In the genomic region with DNA sequence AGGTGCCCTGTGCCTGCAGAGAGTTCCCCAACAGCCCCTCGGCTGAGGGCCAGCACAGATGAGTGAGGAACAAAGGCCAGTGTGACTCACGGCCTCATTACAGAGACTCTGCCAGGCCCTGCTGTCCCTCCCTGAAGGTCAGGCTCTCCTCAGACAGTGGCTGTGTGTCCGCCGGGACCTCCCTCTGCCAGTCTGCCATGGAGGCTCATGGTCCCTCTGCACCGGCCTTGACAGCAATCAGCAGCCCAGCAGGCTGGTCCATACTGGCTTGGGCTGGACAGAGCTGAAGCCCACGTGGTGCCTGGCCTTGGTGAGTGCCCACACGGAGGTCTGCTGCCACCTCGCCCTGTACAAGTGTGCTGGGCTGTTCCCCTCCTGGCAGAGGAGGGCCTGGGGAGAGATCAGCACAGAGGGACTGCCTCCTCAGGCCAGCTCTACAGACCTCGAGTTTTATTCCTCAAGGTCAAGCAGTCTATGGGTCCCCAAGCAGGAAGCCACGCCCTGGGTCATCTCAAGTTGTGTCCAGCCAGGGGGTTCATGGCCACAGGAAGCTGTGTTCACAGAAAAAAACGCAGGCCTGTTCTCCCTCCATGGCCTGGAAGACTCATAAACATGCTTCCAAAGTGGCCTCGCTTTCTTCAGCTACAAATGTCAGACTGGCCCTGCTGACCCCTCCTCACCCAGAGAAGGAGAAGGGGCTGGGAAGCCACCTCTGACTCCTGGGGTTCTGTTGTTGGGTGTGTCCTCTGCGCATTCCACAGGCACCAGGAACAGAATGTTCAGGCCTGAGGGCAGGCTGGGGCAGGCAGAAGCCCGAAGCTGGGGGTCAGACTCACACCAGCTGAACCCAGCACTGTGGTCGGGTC, we compare ENCODE assay signal across 9 cellular contexts. TPM values are rescaled to one million over a fixed set of nuclear protein-coding genes. Genes with fewer than 3 reads are reported as not detected.
DNase-seq lines count a peak whose midpoint lies in the region; ATAC-seq and TF ChIP-seq lines count a peak whose summit lies in the region.
"Had no signal": no experiment of that assay in that cellular context is flagged by ENCODE, and none has a peak within 500 bp of the region (broad histone marks: within the 10 kb centered on the region; RNA-seq: fewer than 3 reads in every experiment).

No MANE protein-coding gene starts in this region.

- H3K4me3 Mint-ChIP-seq in endodermal cell, result no peak overlapping the region

- ATAC-seq in Right ventricle myocardium inferior (peak; percentile 76), esophagus mucosa (peak; percentile 72), GM21528 (IDR thresholded peaks at IDR 0.05; ENCODE audit: low FRiP score, unreplicated experiment) (no peak)

- peak overlapping the region; percentile 10 for H3K27ac ChIP-seq in mesodermal cell (ENCODE audit: low read depth, low read length, severe bottlenecking)
- no peak overlapping the region for H3K27ac ChIP-seq in endodermal cell (ENCODE audit: low read depth, low read length)

- TF ChIP-seq CTCF in endodermal cell (conservative IDR thresholded peaks at IDR 0.05), result no peak

- intact Hi-C loops in Right ventricle myocardium inferior (cut with DNase I) (no loop called here), cardiac septum (cut with DNase I) (no loop called here)

- no peak overlapping the region for H3K9ac ChIP-seq in endodermal cell (ENCODE audit: extremely low read depth, low read length, poor library complexity, severe bottlenecking)

- peaks cover 27% of the 10 kb centered on the region for H3K4me1 Mint-ChIP-seq in endodermal cell

- H3K4me3 ChIP-seq in mesodermal cell (ENCODE audit: extremely low read depth, insufficient read depth, low read length, poor library complexity, severe bottlenecking) (no peak overlapping the region), endodermal cell (ENCODE audit: low read length) (no peak overlapping the region)

- DNase-seq in Right ventricle myocardium inferior (ENCODE audit: missing footprints), result no peak
- no peak for DNase-seq in cardiac septum (ENCODE audit: low spot score)
- no peak for DNase-seq in NCI-H2227 (lab: John Stamatoyannopoulos, UW; ENCODE audit: unreplicated experiment)
- no peak for DNase-seq in endodermal cell
- no peak for DNase-seq in NCI-H226
- DNase-seq: NCI-H69 had no signal

- no peaks in the 10 kb centered on the region for H3K9me3 Mint-ChIP-seq in endodermal cell

- H3K27me3 Mint-ChIP-seq in endodermal cell (ENCODE audit: insufficient read depth), result no peaks in the 10 kb centered on the region

- H3K9me3 ChIP-seq in mesodermal cell (ENCODE audit: control insufficient read depth, low read length), result no peaks in the 10 kb centered on the region
- H3K9me3 ChIP-seq in endodermal cell (ENCODE audit: control insufficient read depth, low read length), result no peaks in the 10 kb centered on the region

- 78 to 87% methylated on average over 12 to 14 of the region's 15 CpGs for WGBS in mesodermal cell (ENCODE audit: insufficient coverage in 2 of 2), 2 experiments
- 87 to 96% methylated on average over 10 to 15 of the region's 15 CpGs for WGBS in endodermal cell (ENCODE audit: insufficient coverage in 1 of 2, insufficient read length in 1 of 2), 2 experiments

- H3K36me3 ChIP-seq in mesodermal cell (ENCODE audit: control insufficient read depth, insufficient read depth, low read length) (no peaks in the 10 kb centered on the region), endodermal cell (ENCODE audit: control insufficient read depth, insufficient read depth, low read length) (no peaks in the 10 kb centered on the region)

- H3K4me1 ChIP-seq in mesodermal cell (ENCODE audit: control insufficient read depth, insufficient read depth, low read length, poor library complexity, severe bottlenecking), result peaks cover 6% of the 10 kb centered on the region
- H3K4me1 ChIP-seq in endodermal cell (ENCODE audit: control insufficient read depth, insufficient read depth, low read length), result peaks cover 10% of the 10 kb centered on the region

- no peak overlapping the region for H3K27ac Mint-ChIP-seq in endodermal cell

- no peaks in the 10 kb centered on the region for H3K27me3 ChIP-seq in endodermal cell (ENCODE audit: control insufficient read depth, insufficient read depth, low read length, poor library complexity, severe bottlenecking)

- peaks cover 6% of the 10 kb centered on the region for H3K36me3 Mint-ChIP-seq in endodermal cell (ENCODE audit: low read depth)

RNA-seq across cellular contexts. Expression of gene SLC41A3, which starts 27.0 kb away (rescaled TPM):
- total RNA-seq in Right ventricle myocardium inferior (36.2 TPM), cardiac septum (35.6 TPM), esophagus mucosa (22.9 TPM), endodermal cell (10 to 100 TPM; 46.8 to 50.4 TPM)
- 36.9 TPM for polyA plus RNA-seq in mesodermal cell (2013, experiment 1 of 2)
- 28.5 TPM for polyA plus RNA-seq in mesodermal cell (2013, experiment 2 of 2)
- polyA plus RNA-seq in endodermal cell (2013, experiment 1 of 2), result 48.2 TPM
- polyA plus RNA-seq in endodermal cell (2013, experiment 2 of 2), result 42.7 TPM
